Comparison of ENCODE assay signal across 25 cellular contexts in genomic region chr21:25888711-25889110, GRCh38.
"Had no signal": no experiment of that assay in that cellular context is flagged by ENCODE, and none has a peak within 500 bp of the region (broad histone marks: within the 10 kb centered on the region; RNA-seq: fewer than 3 reads in every experiment).

No MANE protein-coding gene starts in this region.

- H3K4me3 Mint-ChIP-seq: activated CD4-positive, alpha-beta memory T cell treated with anti-CD3 and anti-CD28 coated beads, Interleukin-2, amount 10 ng/mL, durations not matched to agents 7 days and 5 days; activated CD4-positive, alpha-beta T cell treated with anti-CD3 and anti-CD28 coated beads for 36 hours; activated naive CD4-positive, alpha-beta T cell treated with anti-CD3 and anti-CD28 coated beads for 36 hours; activated naive CD8-positive, alpha-beta T cell treated with anti-CD3 and anti-CD28 coated beads, Interleukin-2, amount 10 ng/mL, durations not matched to agents 7 days and 5 days; activated T-helper 17 cell treated with anti-CD3 and anti-CD28 coated beads, Interleukin-2, amount 50 U/mL, for 72 hours; IgD-negative memory B cell; T-helper 17 cell had no signal

- H3K27ac Mint-ChIP-seq: activated CD4-positive, alpha-beta memory T cell treated with anti-CD3 and anti-CD28 coated beads, Interleukin-2, amount 10 ng/mL, durations not matched to agents 7 days and 5 days; activated CD4-positive, alpha-beta T cell treated with anti-CD3 and anti-CD28 coated beads for 36 hours; activated naive CD4-positive, alpha-beta T cell treated with anti-CD3 and anti-CD28 coated beads for 36 hours; activated naive CD8-positive, alpha-beta T cell treated with anti-CD3 and anti-CD28 coated beads, Interleukin-2, amount 10 ng/mL, durations not matched to agents 7 days and 5 days; activated T-helper 17 cell treated with anti-CD3 and anti-CD28 coated beads, Interleukin-2, amount 50 U/mL, for 72 hours; IgD-negative memory B cell had no signal

- H3K9me3 Mint-ChIP-seq: activated CD4-positive, alpha-beta memory T cell treated with anti-CD3 and anti-CD28 coated beads, Interleukin-2, amount 10 ng/mL, durations not matched to agents 7 days and 5 days; activated naive CD4-positive, alpha-beta T cell treated with anti-CD3 and anti-CD28 coated beads for 36 hours; activated naive CD8-positive, alpha-beta T cell treated with anti-CD3 and anti-CD28 coated beads, Interleukin-2, amount 10 ng/mL, durations not matched to agents 7 days and 5 days; activated T-helper 17 cell treated with anti-CD3 and anti-CD28 coated beads, Interleukin-2, amount 50 U/mL, for 72 hours had no signal

- DNase-seq: activated CD4-positive, alpha-beta memory T cell treated with anti-CD3 and anti-CD28 coated beads, Interleukin-2, amount 10 ng/mL, durations not matched to agents 7 days and 5 days; activated CD4-positive, alpha-beta T cell treated with anti-CD3 and anti-CD28 coated beads for 36 hours; activated CD4-positive, alpha-beta T cell treated with anti-CD3 and anti-CD28 coated beads, Interleukin-2, amount 50 U/mL, for 1 hour; activated gamma-delta T cell; activated naive CD4-positive, alpha-beta T cell treated with anti-CD3 and anti-CD28 coated beads for 36 hours; activated naive CD8-positive, alpha-beta T cell treated with anti-CD3 and anti-CD28 coated beads, Interleukin-2, amount 10 ng/mL, durations not matched to agents 7 days and 5 days; activated T-cell treated with anti-CD3 and anti-CD28 coated beads for 4 hours; activated T-cell treated with anti-CD3 and anti-CD28 coated beads, Interleukin-2, amount 50 U/mL, for 48 hours; adrenal gland; anterior cingulate cortex; NCI-H1092; NCI-H1417 treated with DMSO at 0.1 percent for 48 hours; NCI-H1694 treated with DMSO at 0.1 percent for 48 hours; NCI-H2029 treated with DMSO at 0.1 percent for 48 hours; NCI-H345; NCI-H510A; NCI-H82; NK-92 treated with Interleukin-12 subunit alpha and Interleukin-12 subunit beta, amount 100 ng/mL, for 24 hours; PC-9; SIG-M5; T-helper 17 cell; T-helper 9 cell had no signal

- H3K27me3 Mint-ChIP-seq: activated CD4-positive, alpha-beta memory T cell treated with anti-CD3 and anti-CD28 coated beads, Interleukin-2, amount 10 ng/mL, durations not matched to agents 7 days and 5 days; activated CD4-positive, alpha-beta T cell treated with anti-CD3 and anti-CD28 coated beads for 36 hours; activated naive CD8-positive, alpha-beta T cell treated with anti-CD3 and anti-CD28 coated beads, Interleukin-2, amount 10 ng/mL, durations not matched to agents 7 days and 5 days; activated T-helper 17 cell treated with anti-CD3 and anti-CD28 coated beads, Interleukin-2, amount 50 U/mL, for 72 hours; IgD-negative memory B cell; T-helper 17 cell had no signal

- H3K4me1 Mint-ChIP-seq: activated CD4-positive, alpha-beta memory T cell treated with anti-CD3 and anti-CD28 coated beads, Interleukin-2, amount 10 ng/mL, durations not matched to agents 7 days and 5 days; activated CD4-positive, alpha-beta T cell treated with anti-CD3 and anti-CD28 coated beads for 36 hours; activated naive CD8-positive, alpha-beta T cell treated with anti-CD3 and anti-CD28 coated beads, Interleukin-2, amount 10 ng/mL, durations not matched to agents 7 days and 5 days; activated T-helper 17 cell treated with anti-CD3 and anti-CD28 coated beads, Interleukin-2, amount 50 U/mL, for 72 hours; IgD-negative memory B cell had no signal

- H3K27ac ChIP-seq: adrenal gland, KMS-11, PC-9 had no signal

- H3K9me3 ChIP-seq: adrenal gland had no signal

- H3K4me3 ChIP-seq: adrenal gland, PC-9 had no signal

- H3K9ac ChIP-seq: KMS-11 had no signal

- H3K27me3 ChIP-seq: adrenal gland had no signal

- ATAC-seq: activated CD4-positive, alpha-beta T cell treated with anti-CD3 and anti-CD28 coated beads for 36 hours; activated T-helper 17 cell treated with anti-CD3 and anti-CD28 coated beads, Interleukin-2, amount 50 U/mL, for 72 hours; T-helper 17 cell had no signal

- H3K36me3 Mint-ChIP-seq: IgD-negative memory B cell had no signal
